Comparison of ENCODE assay signal across 20 cellular contexts in genomic region chr12:28631831-28632230, GRCh38.
DNase-seq lines count a peak whose midpoint lies in the region; ATAC-seq and TF ChIP-seq lines count a peak whose summit lies in the region.
"Had no signal": no experiment of that assay in that cellular context is flagged by ENCODE, and none has a peak within 500 bp of the region (broad histone marks: within the 10 kb centered on the region; RNA-seq: fewer than 3 reads in every experiment).

No MANE protein-coding gene starts in this region.

- TF ChIP-seq CTCF in AG04450 (IDR thresholded peaks at IDR 0.05; ENCODE audit: low read depth, low read length): no peak
- TF ChIP-seq CTCF in OCI-LY3 (IDR thresholded peaks at IDR 0.05; ENCODE audit: low read depth, low read length): no peak
- no peak for TF ChIP-seq CTCF in brain microvascular endothelial cell (IDR thresholded peaks at IDR 0.05; ENCODE audit: low read depth, low read length, missing control alignments)

- H3K36me3 ChIP-seq in OCI-LY3 (replicated peaks; ENCODE audit: low read depth, low read length): no peaks in the 10 kb centered on the region
- no peaks in the 10 kb centered on the region for H3K36me3 ChIP-seq in brain microvascular endothelial cell (replicated peaks)
- H3K36me3 ChIP-seq: BLaER1, SJSA1 had no signal

- peak overlapping the region; percentile 13 for H3K4me2 ChIP-seq in OCI-LY3 (ENCODE audit: low read length)
- H3K4me2 ChIP-seq: BLaER1 had no signal

- H3K9me3 ChIP-seq in AG04450 (ENCODE audit: control insufficient read depth, insufficient read depth, low read length): no peaks in the 10 kb centered on the region; the same call in 1 of the 2 replicates
- no peaks in the 10 kb centered on the region for H3K9me3 ChIP-seq in OCI-LY3 (ENCODE audit: insufficient read depth, low read length)
- H3K9me3 ChIP-seq: BLaER1, SJSA1 had no signal

- H3K4me3 ChIP-seq in AG04450 (ENCODE audit: low read depth, low read length) (no peak overlapping the region), OCI-LY3 (ENCODE audit: low read length) (no peak overlapping the region), brain microvascular endothelial cell (ENCODE audit: low read depth, low read length) (no peak overlapping the region)
- H3K4me3 ChIP-seq: BLaER1, SJSA1 had no signal

- H3K79me2 ChIP-seq in OCI-LY3 (ENCODE audit: low read length): no peaks in the 10 kb centered on the region

- CTCF ChIA-PET in AG04450 (lab: Charles Lee): no interaction called here

- H3K9ac ChIP-seq in OCI-LY3 (ENCODE audit: low read length): no peak overlapping the region
- H3K9ac ChIP-seq: BLaER1 had no signal

- in situ Hi-C loops in brain microvascular endothelial cell (cut with HindIII; ENCODE audit: low pct_ligation_motif_present, low sequenced_read_pairs): no loop called here

- no peak for ATAC-seq in HG02885 (IDR thresholded peaks at IDR 0.05; ENCODE audit: poor library complexity, unreplicated experiment)
- ATAC-seq: CD8-positive, alpha-beta T cell; PC-3 had no signal

- DNase-seq in AG04450 (ENCODE audit: low read depth, low spot score): peak; percentile 27
- peak; percentile 48 for DNase-seq in brain microvascular endothelial cell
- DNase-seq in iris pigment epithelial cell (ENCODE audit: low read depth): peak; percentile 62
- no peak for DNase-seq in pons (ENCODE audit: low spot score)
- no peak for DNase-seq in dedifferentiated amniotic fluid mesenchymal stem cell (ENCODE audit: extremely low spot score)
- DNase-seq in amniotic stem cell (lab: John Stamatoyannopoulos, UW): no peak
- DNase-seq: 8988T; CD8-positive, alpha-beta T cell; DMS79; KG1; NCI-H1436; NCI-H2029 treated with DMSO at 0.1 percent for 48 hours; NCI-H2171 treated with DMSO at 0.1 percent for 48 hours; NCI-H446 treated with DMSO at 0.1 percent for 48 hours; NCI-H748 treated with DMSO at 0.1 percent for 48 hours; PC-3 had no signal

- no peaks in the 10 kb centered on the region for H4K20me1 ChIP-seq in OCI-LY3 (ENCODE audit: insufficient read depth, low read length)
- H4K20me1 ChIP-seq: BLaER1 had no signal

- POLR2A ChIA-PET in AG04450 (lab: Yijun Ruan, JAX): no interaction called here

- no peak overlapping the region for H3K27ac ChIP-seq in AG04450 (ENCODE audit: low read depth, low read length)
- H3K27ac ChIP-seq in OCI-LY3 (ENCODE audit: low read length): no peak overlapping the region
- no peak overlapping the region for H3K27ac ChIP-seq in brain microvascular endothelial cell
- H3K27ac ChIP-seq: BLaER1, SJSA1 had no signal

- no peaks in the 10 kb centered on the region for H3K27me3 ChIP-seq in AG04450 (ENCODE audit: control insufficient read depth, insufficient read depth, low read length)
- H3K27me3 ChIP-seq in OCI-LY3 (ENCODE audit: low read depth, low read length): no peaks in the 10 kb centered on the region
- no peaks in the 10 kb centered on the region for H3K27me3 ChIP-seq in brain microvascular endothelial cell (replicated peaks)
- H3K27me3 ChIP-seq: BLaER1, SJSA1 had no signal

- peaks cover 6% of the 10 kb centered on the region; the same call in 1 of the 2 replicates for H3K4me1 ChIP-seq in OCI-LY3 (ENCODE audit: low read length)
- H3K4me1 ChIP-seq: BLaER1, SJSA1 had no signal

- peak overlapping the region; percentile 28; the same call in 1 of the 2 replicates for H2AFZ ChIP-seq in OCI-LY3 (ENCODE audit: low read depth, low read length)

Comparison
In these comparisons a context has a peak if more than half of its experiments do, and no peak if none do; other contexts are left out.
1. DNase-seq: peak in AG04450 (single experiment), brain microvascular endothelial cell (single experiment) and iris pigment epithelial cell (single experiment); none in pons (single experiment), dedifferentiated amniotic fluid mesenchymal stem cell (single experiment) and amniotic stem cell (single experiment).